In the genomic region with DNA sequence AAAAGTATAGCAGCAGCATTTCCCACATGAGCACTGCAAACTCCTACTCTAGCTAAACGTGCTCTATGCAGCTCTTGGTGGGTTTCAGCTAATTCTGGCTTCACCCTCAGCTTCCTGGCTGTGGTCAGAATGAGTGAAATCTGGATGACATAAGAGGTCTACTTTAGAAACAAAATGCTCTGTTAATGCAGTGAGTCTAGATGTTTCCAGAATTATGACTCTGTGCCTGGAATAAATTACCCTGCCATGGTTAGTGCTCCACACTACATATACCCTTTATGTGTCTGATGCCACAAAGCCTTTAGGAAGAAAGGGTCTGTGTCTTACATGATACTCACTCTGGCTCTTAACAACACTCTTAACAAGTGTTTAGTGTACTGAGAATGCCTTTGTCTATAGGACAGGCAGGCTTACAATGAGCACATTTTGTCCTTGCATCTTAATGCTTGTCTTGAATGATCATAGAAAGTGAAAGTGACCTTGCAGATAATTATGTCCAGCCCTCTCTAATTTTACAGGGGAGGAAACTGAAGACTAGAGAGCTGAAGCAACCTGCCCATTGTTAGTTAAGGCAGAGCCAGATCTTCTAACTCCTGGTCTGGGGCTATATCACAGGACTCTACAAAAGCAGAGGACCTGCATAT, we compare ENCODE assay signal across 9 cellular contexts. TPM values are rescaled to one million over a fixed set of nuclear protein-coding genes. Genes with fewer than 3 reads are reported as not detected.
DNase-seq lines count a peak whose midpoint lies in the region; ATAC-seq lines count a peak whose summit lies in the region.
"Had no signal": no experiment of that assay in that cellular context is flagged by ENCODE, and none has a peak within 500 bp of the region (broad histone marks: within the 10 kb centered on the region; RNA-seq: fewer than 3 reads in every experiment).

No MANE protein-coding gene starts in this region.

- DNase-seq in NOMO-1 (lab: John Stamatoyannopoulos, UW; ENCODE audit: unreplicated experiment in 2 of 2): peak; percentile 27 to 70
- DNase-seq in iris pigment epithelial cell (ENCODE audit: low read depth): peak; percentile 39
- DNase-seq in AG08395 (ENCODE audit: low spot score): no peak
- DNase-seq in ureter (ENCODE audit: low spot score): no peak
- DNase-seq in DMS153 (lab: John Stamatoyannopoulos, UW): no peak
- DNase-seq in UCSD-AML1 (lab: John Stamatoyannopoulos, UW; ENCODE audit: unreplicated experiment): no peak
- DNase-seq: H9 had no signal

- ATAC-seq in GM18517 (IDR thresholded peaks at IDR 0.05; ENCODE audit: unreplicated experiment) (peak; percentile 56), GM21786 (IDR thresholded peaks at IDR 0.05; ENCODE audit: unreplicated experiment) (peak; percentile 82)

RNA-seq across cellular contexts. Expression of a gene that starts 9.2 kb away (rescaled TPM):
- 152 TPM for total RNA-seq in ureter

RNA-seq across cellular contexts. Expression of a gene that starts 52.4 kb away (rescaled TPM):
- 1,471 TPM for total RNA-seq in ureter

Comparison
In these comparisons a context has a peak if more than half of its experiments do, and no peak if none do; other contexts are left out.
1. DNase-seq: peak in NOMO-1 (2 of 2) and iris pigment epithelial cell (single experiment); none in AG08395 (single experiment), ureter (single experiment), DMS153 (single experiment) and UCSD-AML1 (single experiment).